22 cellular contexts compared by ENCODE assay signal in the genomic region with DNA sequence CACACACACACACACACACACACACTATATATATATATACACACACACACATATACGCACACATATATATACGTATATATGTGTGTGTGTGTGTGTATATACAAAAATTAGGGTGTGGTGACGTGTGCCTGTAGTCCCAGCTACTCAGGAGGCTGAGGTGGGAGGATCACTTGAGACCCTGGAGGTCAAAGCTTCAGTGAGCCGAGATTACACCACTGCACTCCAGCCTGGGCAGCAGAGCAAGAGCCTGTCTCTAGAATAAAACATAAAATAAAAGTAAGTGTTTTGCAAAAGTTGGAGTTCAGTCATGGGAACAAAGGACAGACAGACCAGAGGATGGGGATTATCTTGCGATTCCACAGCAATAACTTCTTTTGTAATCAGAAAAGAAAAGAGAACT. TPM values are rescaled to one million over a fixed set of nuclear protein-coding genes. Genes with fewer than 3 reads are reported as not detected.
DNase-seq lines count a peak whose midpoint lies in the region; ATAC-seq, FAIRE-seq and TF ChIP-seq lines count a peak whose summit lies in the region.
"Had no signal": no experiment of that assay in that cellular context is flagged by ENCODE, and none has a peak within 500 bp of the region (broad histone marks: within the 10 kb centered on the region; RNA-seq: fewer than 3 reads in every experiment).

No MANE protein-coding gene starts in this region.

- no TSS peak for BruUV-seq in PC-9 (replicated peaks; lab: Mats Ljungman, UMichigan)

- H3K9me2 ChIP-seq in PC-9 (ENCODE audit: insufficient read depth), result no peaks in the 10 kb centered on the region
- no peaks in the 10 kb centered on the region for H3K9me2 ChIP-seq in hepatocyte (replicated peaks; ENCODE audit: insufficient read depth)

- H3K4me2 ChIP-seq in PC-9 (peak overlapping the region; percentile 11; the same call in 1 of the 2 replicates), hepatocyte (no peak overlapping the region)
- H3K4me2 ChIP-seq: BLaER1 had no signal

- no peak for FAIRE-seq in pancreas (lab: Jason Lieb, UNC)
- FAIRE-seq: GM12892, GM18507 had no signal

- CTCF ChIA-PET in PC-9 (lab: Charles Lee), result no interaction called here

- H3K9me3 ChIP-seq in PC-9 (ENCODE audit: insufficient read depth, low read depth), result no peaks in the 10 kb centered on the region
- H3K9me3 ChIP-seq in hepatocyte (ENCODE audit: low read depth), result no peaks in the 10 kb centered on the region
- no peaks in the 10 kb centered on the region for H3K9me3 ChIP-seq in pancreas
- H3K9me3 ChIP-seq in stomach, result no peaks in the 10 kb centered on the region
- no peaks in the 10 kb centered on the region for H3K9me3 ChIP-seq in upper lobe of right lung
- H3K9me3 ChIP-seq: BLaER1, HAP-1 had no signal

- H3K4me3 ChIP-seq in PC-9 (no peak overlapping the region), hepatocyte (no peak overlapping the region), pancreas (no peak overlapping the region), stomach (no peak overlapping the region), upper lobe of right lung (no peak overlapping the region)
- H3K4me3 ChIP-seq: BLaER1, GM23248, HAP-1 had no signal

- WGBS in hepatocyte (ENCODE audit: low lambda C conversion rate, missing lambda C conversion rate), result 89% methylated on average over 5 of the region's 5 CpGs
- 37 to 47% methylated on average over 5 of the region's 5 CpGs for WGBS in pancreas, 2 donors
- 57 to 73% (median 61%) methylated on average over 5 of the region's 5 CpGs for WGBS in stomach, 5 donors

- H4K20me1 ChIP-seq in PC-9 (ENCODE audit: insufficient read depth), result no peaks in the 10 kb centered on the region
- no peaks in the 10 kb centered on the region for H4K20me1 ChIP-seq in hepatocyte (ENCODE audit: insufficient read depth, poor library complexity, severe bottlenecking)
- H4K20me1 ChIP-seq: BLaER1 had no signal

- TF ChIP-seq EP300 in stomach (IDR thresholded peaks at IDR 0.05), result no peak

- no peak for TF ChIP-seq CTCF in PC-9 (conservative IDR thresholded peaks at IDR 0.05)
- TF ChIP-seq CTCF in hepatocyte (IDR thresholded peaks at IDR 0.05; ENCODE audit: poor library complexity), result no peak
- TF ChIP-seq CTCF in pancreas (IDR thresholded peaks at IDR 0.05), result no peak
- TF ChIP-seq CTCF in stomach (IDR thresholded peaks at IDR 0.05), result no peak
- TF ChIP-seq CTCF in upper lobe of right lung (IDR thresholded peaks at IDR 0.05), result no peak

- H3K36me3 ChIP-seq in PC-9 (ENCODE audit: low read depth), result no peaks in the 10 kb centered on the region
- no peaks in the 10 kb centered on the region for H3K36me3 ChIP-seq in hepatocyte (replicated peaks; ENCODE audit: insufficient read depth, low read depth)
- no peaks in the 10 kb centered on the region for H3K36me3 ChIP-seq in pancreas
- no peaks in the 10 kb centered on the region for H3K36me3 ChIP-seq in stomach
- no peaks in the 10 kb centered on the region for H3K36me3 ChIP-seq in upper lobe of right lung
- H3K36me3 ChIP-seq: BLaER1, HAP-1 had no signal

- H3K4me1 ChIP-seq in PC-9 (replicated peaks; ENCODE audit: insufficient read depth), result peaks cover 58% of the 10 kb centered on the region
- peaks cover 6% of the 10 kb centered on the region for H3K4me1 ChIP-seq in hepatocyte (ENCODE audit: insufficient read depth)
- peaks cover 22 to 41% (median 33%) of the 10 kb centered on the region in 3 donors for H3K4me1 ChIP-seq in pancreas
- peaks cover 11 to 43% (median 26%) of the 10 kb centered on the region in 4 donors for H3K4me1 ChIP-seq in stomach
- H3K4me1 ChIP-seq in upper lobe of right lung, result peaks cover 13% of the 10 kb centered on the region
- H3K4me1 ChIP-seq: HAP-1 had no signal

- peaks cover 40% of the 10 kb centered on the region; the same call in 1 of the 2 replicates for H3F3A ChIP-seq in PC-9 (ENCODE audit: insufficient read depth, low read depth)

- POLR2A ChIA-PET in PC-9 (lab: Charles Lee; ENCODE audit: unreplicated experiment), result no interaction called here

- no peak for DNase-seq in PC-9
- no peak for DNase-seq in hepatocyte (ENCODE audit: low spot score)
- DNase-seq in pancreas, result no peak
- no peak for DNase-seq in stomach
- DNase-seq in T-helper 9 cell, result no peak
- no peak for DNase-seq in NOMO-1 (lab: John Stamatoyannopoulos, UW; ENCODE audit: unreplicated experiment in 2 of 2)
- DNase-seq in upper lobe of right lung, result no peak
- DNase-seq: 8988T; CD4-positive, alpha-beta memory T cell; DMS153; DMS79; GDM1; GM23248 had no signal

- no peaks in the 10 kb centered on the region for H3K27me3 ChIP-seq in PC-9 (ENCODE audit: insufficient read depth, low read depth)
- no peaks in the 10 kb centered on the region for H3K27me3 ChIP-seq in hepatocyte
- no peaks in the 10 kb centered on the region for H3K27me3 ChIP-seq in pancreas
- no peaks in the 10 kb centered on the region for H3K27me3 ChIP-seq in stomach
- no peaks in the 10 kb centered on the region for H3K27me3 ChIP-seq in upper lobe of right lung
- H3K27me3 ChIP-seq: BLaER1 had no signal

- ATAC-seq in pancreas (no peak), GM21529 (IDR thresholded peaks at IDR 0.05; ENCODE audit: unreplicated experiment) (no peak), upper lobe of right lung (no peak)

- H2AFZ ChIP-seq in PC-9, result no peak overlapping the region
- no peak overlapping the region for H2AFZ ChIP-seq in hepatocyte
- H2AFZ ChIP-seq: GM23248 had no signal

- peak overlapping the region; percentile 42 for H3K27ac ChIP-seq in PC-9
- peak overlapping the region; percentile 87 for H3K27ac ChIP-seq in hepatocyte
- peak overlapping the region in 3 of 4 donors; percentile 46 to 80 (median 66) for H3K27ac ChIP-seq in pancreas
- H3K27ac ChIP-seq in stomach, result peak overlapping the region; percentile 44 to 76 (median 61)
- H3K27ac ChIP-seq in upper lobe of right lung, result no peak overlapping the region
- H3K27ac ChIP-seq: BLaER1, GM23248 had no signal

- intact Hi-C loops in PC-9 (cut with micrococcal nuclease; ENCODE audit: unreplicated experiment), result loop anchor here (2.0 to 5.0 kb wide), 2 partner anchors 23 to 36 kb away; a partner anchor contains a TSS
- intact Hi-C loops in pancreas (cut with DNase I), result no loop called here
- intact Hi-C loops in stomach (cut with DNase I; ENCODE audit: low total_unique reads), result no loop called here
- intact Hi-C loops in upper lobe of right lung (cut with DNase I), result no loop called here

- no peak for TF ChIP-seq POLR2A in stomach (IDR thresholded peaks at IDR 0.05)

- H3K79me2 ChIP-seq in PC-9 (ENCODE audit: low read depth) (no peaks in the 10 kb centered on the region), hepatocyte (no peaks in the 10 kb centered on the region)

RNA-seq across cellular contexts. Expression of a gene that starts 10.8 kb away (rescaled TPM):
- total RNA-seq in PC-9 (2021) (17.3 and 21.3 TPM in 2 replicates), hepatocyte (18.0 and 18.3 TPM in 2 replicates), pancreas (100 to 1,000 TPM in 3 of 6 donors, 10 to 100 TPM in 3; 28.9 to 303 (median 103) TPM), stomach (100 to 1,000 TPM in 1 of 5 donors, 10 to 100 TPM in 3, 1 to 10 TPM in 1; 4.2 to 251 (median 14.0) TPM), upper lobe of right lung (291 TPM)
- polyA plus RNA-seq in hepatocyte (118 and 130 TPM in 2 replicates), pancreas (100 to 1,000 TPM; 117 to 151 TPM), stomach (100 to 1,000 TPM; 123 to 239 (median 126) TPM)
- total RNA-seq: CD4-positive, alpha-beta memory T cell had no signal
- polyA plus RNA-seq: CD4-positive, alpha-beta memory T cell had no signal

RNA-seq across cellular contexts. Expression of a gene that starts 21.4 kb away (rescaled TPM):
- total RNA-seq in PC-9 (2021) (not detected in 2 replicates), hepatocyte (not detected in 2 replicates), pancreas (under 1 TPM in 2 of 6 donors, not detected in 4; 0.18 to 0.20 TPM), stomach (not detected), upper lobe of right lung (not detected)
- polyA plus RNA-seq in hepatocyte (not detected in 2 replicates), pancreas (under 1 TPM in 1 of 2 donors, not detected in 1; 0.68 TPM), stomach (under 1 TPM in 1 of 3 donors, not detected in 2; 0.20 TPM)
- total RNA-seq: A673; CD4-positive, alpha-beta memory T cell; Daoy; GM23248; H4 had no signal
- polyA plus RNA-seq: AG04450; CD4-positive, alpha-beta memory T cell; GM23248 had no signal

RNA-seq across cellular contexts. Expression of a gene that starts 25.7 kb away (rescaled TPM):
- total RNA-seq in PC-9 (2021) (45.3 and 51.1 TPM in 2 replicates), hepatocyte (12.7 and 12.8 TPM in 2 replicates), pancreas (10 to 100 TPM; 14.2 to 28.3 (median 17.0) TPM), stomach (100 to 1,000 TPM in 1 of 5 donors, 10 to 100 TPM in 2, 1 to 10 TPM in 2; 4.3 to 115 (median 12.9) TPM), upper lobe of right lung (33.5 TPM)
- polyA plus RNA-seq in hepatocyte (14.1 and 17.1 TPM in 2 replicates), pancreas (10 to 100 TPM; 40.2 to 46.6 TPM), stomach (10 to 100 TPM; 32.2 to 52.5 (median 33.7) TPM)

RNA-seq across cellular contexts. Expression of a gene that starts 33.5 kb away (rescaled TPM):
- total RNA-seq in PC-9 (2021) (2.4 and 2.5 TPM in 2 replicates), hepatocyte (0.04 and 0.13 TPM in 2 replicates), pancreas (1 to 10 TPM in 2 of 6 donors, under 1 TPM in 4; 0.16 to 3.0 (median 0.45) TPM), stomach (10 to 100 TPM in 1 of 5 donors, 1 to 10 TPM in 2, not detected in 2; 1.1 to 86.9 (median 1.2) TPM), upper lobe of right lung (17.7 TPM)
- polyA plus RNA-seq in hepatocyte (0.22 and 0.26 TPM in 2 replicates), pancreas (1 to 10 TPM in 1 of 2 donors, under 1 TPM in 1; 0.70 to 1.5 TPM), stomach (1 to 10 TPM in 1 of 3 donors, under 1 TPM in 2; 0.83 to 1.5 (median 0.92) TPM)
- total RNA-seq: A673, GM23248, H4 had no signal
- polyA plus RNA-seq: AG04450, GM23248 had no signal

RNA-seq across cellular contexts. Expression of a gene that starts 36.1 kb away (rescaled TPM):
- 59.1 and 70.3 TPM in 2 replicates for total RNA-seq in PC-9 (2021)
- 43.4 and 62.1 TPM in 2 replicates for total RNA-seq in hepatocyte
- polyA plus RNA-seq in hepatocyte, result 94.1 and 102 TPM in 2 replicates
- total RNA-seq in pancreas, result 10 to 100 TPM in 3 of 6 donors, 1 to 10 TPM in 3; 6.9 to 17.2 (median 10.2) TPM
- 10 to 100 TPM; 13.8 to 25.9 TPM for polyA plus RNA-seq in pancreas
- total RNA-seq in stomach, result 10 to 100 TPM; 10.5 to 55.6 (median 22.8) TPM
- polyA plus RNA-seq in stomach, result 10 to 100 TPM in 2 of 3 donors, 1 to 10 TPM in 1; 6.6 to 25.0 (median 10.8) TPM
- total RNA-seq in upper lobe of right lung, result 73.7 TPM
